In the genomic region with DNA sequence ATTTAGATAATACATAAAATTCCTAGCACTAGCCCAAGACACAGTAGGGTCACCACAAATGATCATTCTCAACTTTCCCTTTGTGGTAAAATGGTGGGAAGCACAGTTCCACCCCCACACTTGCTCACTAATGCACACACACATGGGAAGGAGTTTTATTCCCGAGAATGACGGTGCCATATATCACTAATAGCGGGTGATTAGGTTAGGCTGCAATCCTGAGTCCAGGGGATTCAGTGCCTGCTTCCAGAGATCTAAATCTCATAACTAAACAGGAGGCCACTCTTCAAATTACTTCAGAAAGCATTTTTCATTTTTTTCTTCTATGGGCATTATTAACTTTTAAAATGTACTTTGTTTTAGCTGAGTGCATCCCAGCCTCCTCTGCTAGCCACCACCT, we compare ENCODE assay signal across 29 cellular contexts.
"Had no signal": no experiment of that assay in that cellular context is flagged by ENCODE, and none has a peak within 500 bp of the region (broad histone marks: within the 10 kb centered on the region; RNA-seq: fewer than 3 reads in every experiment).

No MANE protein-coding gene starts in this region.

- ATAC-seq: activated CD4-positive, alpha-beta T cell treated with anti-CD3 and anti-CD28 coated beads for 36 hours; activated naive CD4-positive, alpha-beta T cell treated with anti-CD3 and anti-CD28 coated beads, Interleukin-2, amount 50 U/mL, for 72 hours; activated T-cell treated with anti-CD3 and anti-CD28 coated beads, Interleukin-2, amount 50 U/mL, for 72 hours; esophagus mucosa; heart left ventricle; T-helper 17 cell had no signal

- H3K9me3 Mint-ChIP-seq: activated CD4-positive, alpha-beta memory T cell treated with anti-CD3 and anti-CD28 coated beads, Interleukin-2, amount 10 ng/mL, durations not matched to agents 7 days and 5 days; activated CD4-positive, alpha-beta T cell treated with anti-CD3 and anti-CD28 coated beads, Interleukin-2, amount 10 ng/mL, durations not matched to agents 7 days and 5 days; activated naive CD4-positive, alpha-beta T cell treated with anti-CD3 and anti-CD28 coated beads, Interleukin-2, amount 10 ng/mL, durations not matched to agents 7 days and 5 days; activated T-cell treated with anti-CD3 and anti-CD28 coated beads, Interleukin-2, amount 50 U/mL, for 24 hours; activated T-cell treated with anti-CD3 and anti-CD28 coated beads, Interleukin-2, amount 50 U/mL, for 72 hours; dendritic cell treated with granulocyte-macrophage colony-stimulating factor and Interleukin-4, amounts not matched to agents 40 ng/mL and 50 ng/mL, for 4 days; endodermal cell; T-helper 2 cell treated with Interferon-gamma antibody and Interleukin-4, amounts not matched to agents 5 μg/mL and 100 μg/mL, for 36 hours had no signal

- H3K27ac Mint-ChIP-seq: activated CD4-positive, alpha-beta memory T cell treated with anti-CD3 and anti-CD28 coated beads, Interleukin-2, amount 10 ng/mL, durations not matched to agents 7 days and 5 days; activated CD4-positive, alpha-beta T cell treated with anti-CD3 and anti-CD28 coated beads for 36 hours; activated CD4-positive, alpha-beta T cell treated with anti-CD3 and anti-CD28 coated beads, Interleukin-2, amount 10 ng/mL, durations not matched to agents 7 days and 5 days; activated naive CD4-positive, alpha-beta T cell treated with anti-CD3 and anti-CD28 coated beads, Interleukin-2, amount 10 ng/mL, durations not matched to agents 7 days and 5 days; activated naive CD4-positive, alpha-beta T cell treated with anti-CD3 and anti-CD28 coated beads, Interleukin-2, amount 50 U/mL, for 72 hours; activated naive CD8-positive, alpha-beta T cell treated with anti-CD3 and anti-CD28 coated beads, Interleukin-2, amount 10 ng/mL, durations not matched to agents 7 days and 5 days; activated T-cell treated with anti-CD3 and anti-CD28 coated beads, Interleukin-2, amount 50 U/mL, for 24 hours; activated T-cell treated with anti-CD3 and anti-CD28 coated beads, Interleukin-2, amount 50 U/mL, for 72 hours; dendritic cell treated with granulocyte-macrophage colony-stimulating factor and Interleukin-4, amounts not matched to agents 40 ng/mL and 50 ng/mL, for 4 days; endodermal cell; T-helper 17 cell; T-helper 2 cell treated with Interferon-gamma antibody and Interleukin-4, amounts not matched to agents 5 μg/mL and 100 μg/mL, for 36 hours had no signal

- H3K36me3 Mint-ChIP-seq: activated naive CD4-positive, alpha-beta T cell treated with anti-CD3 and anti-CD28 coated beads, Interleukin-2, amount 10 ng/mL, durations not matched to agents 7 days and 5 days; activated naive CD4-positive, alpha-beta T cell treated with anti-CD3 and anti-CD28 coated beads, Interleukin-2, amount 50 U/mL, for 72 hours; activated naive CD8-positive, alpha-beta T cell treated with anti-CD3 and anti-CD28 coated beads, Interleukin-2, amount 10 ng/mL, durations not matched to agents 7 days and 5 days; brain had no signal

- H3K4me1 Mint-ChIP-seq: activated CD4-positive, alpha-beta T cell treated with anti-CD3 and anti-CD28 coated beads for 36 hours; endodermal cell; T-helper 17 cell had no signal

- DNase-seq: activated CD4-positive, alpha-beta memory T cell treated with anti-CD3 and anti-CD28 coated beads, Interleukin-2, amount 10 ng/mL, durations not matched to agents 7 days and 5 days; activated CD4-positive, alpha-beta T cell treated with anti-CD3 and anti-CD28 coated beads for 36 hours; activated CD4-positive, alpha-beta T cell treated with anti-CD3 and anti-CD28 coated beads, Interleukin-2, amount 10 ng/mL, durations not matched to agents 7 days and 5 days; activated CD4-positive, alpha-beta T cell treated with anti-CD3 and anti-CD28 coated beads, Interleukin-2, amount 50 U/mL, for 4 hours; activated CD4-positive, CD25-positive, alpha-beta regulatory T cell; activated CD4-positive, CD25-positive, alpha-beta regulatory T cell treated with anti-CD3 and anti-CD28 coated beads, Interleukin-2, amount 50 U/mL, for 72 hours; activated CD8-positive, alpha-beta memory T cell treated with anti-CD3 and anti-CD28 coated beads, Interleukin-2, amount 50 U/mL, for 48 hours; activated gamma-delta T cell; activated naive CD4-positive, alpha-beta T cell; activated naive CD4-positive, alpha-beta T cell treated with anti-CD3 and anti-CD28 coated beads, Interleukin-2, amount 10 ng/mL, durations not matched to agents 7 days and 5 days; activated naive CD8-positive, alpha-beta T cell treated with anti-CD3 and anti-CD28 coated beads, Interleukin-2, amount 10 ng/mL, durations not matched to agents 7 days and 5 days; activated T-cell treated with anti-CD3 and anti-CD28 coated beads for 4 hours; activated T-cell treated with anti-CD3 and anti-CD28 coated beads, Interleukin-2, amount 50 U/mL, for 24 hours; activated T-cell treated with anti-CD3 and anti-CD28 coated beads, Interleukin-2, amount 50 U/mL, for 72 hours; central memory CD4-positive, alpha-beta T cell; cerebellar nuclear complex; dorsolateral prefrontal cortex; effector memory CD4-positive, alpha-beta T cell; endodermal cell; foreskin fibroblast; glutamatergic neuron; heart left ventricle; T-helper 17 cell; T1000 had no signal

- H3K27me3 Mint-ChIP-seq: activated naive CD4-positive, alpha-beta T cell treated with anti-CD3 and anti-CD28 coated beads, Interleukin-2, amount 10 ng/mL, durations not matched to agents 7 days and 5 days; brain had no signal

- H3K4me3 Mint-ChIP-seq: activated CD4-positive, alpha-beta memory T cell treated with anti-CD3 and anti-CD28 coated beads, Interleukin-2, amount 10 ng/mL, durations not matched to agents 7 days and 5 days; activated CD4-positive, alpha-beta T cell treated with anti-CD3 and anti-CD28 coated beads for 36 hours; activated CD4-positive, alpha-beta T cell treated with anti-CD3 and anti-CD28 coated beads, Interleukin-2, amount 10 ng/mL, durations not matched to agents 7 days and 5 days; activated naive CD4-positive, alpha-beta T cell treated with anti-CD3 and anti-CD28 coated beads, Interleukin-2, amount 10 ng/mL, durations not matched to agents 7 days and 5 days; activated naive CD8-positive, alpha-beta T cell treated with anti-CD3 and anti-CD28 coated beads, Interleukin-2, amount 10 ng/mL, durations not matched to agents 7 days and 5 days; activated T-cell treated with anti-CD3 and anti-CD28 coated beads, Interleukin-2, amount 50 U/mL, for 24 hours; activated T-cell treated with anti-CD3 and anti-CD28 coated beads, Interleukin-2, amount 50 U/mL, for 72 hours; brain; dendritic cell treated with granulocyte-macrophage colony-stimulating factor and Interleukin-4, amounts not matched to agents 40 ng/mL and 50 ng/mL, for 4 days; endodermal cell; T-helper 17 cell; T-helper 2 cell treated with Interferon-gamma antibody and Interleukin-4, amounts not matched to agents 5 μg/mL and 100 μg/mL, for 36 hours had no signal
